Comparison of ENCODE assay signal across 24 cellular contexts in the genomic region with DNA sequence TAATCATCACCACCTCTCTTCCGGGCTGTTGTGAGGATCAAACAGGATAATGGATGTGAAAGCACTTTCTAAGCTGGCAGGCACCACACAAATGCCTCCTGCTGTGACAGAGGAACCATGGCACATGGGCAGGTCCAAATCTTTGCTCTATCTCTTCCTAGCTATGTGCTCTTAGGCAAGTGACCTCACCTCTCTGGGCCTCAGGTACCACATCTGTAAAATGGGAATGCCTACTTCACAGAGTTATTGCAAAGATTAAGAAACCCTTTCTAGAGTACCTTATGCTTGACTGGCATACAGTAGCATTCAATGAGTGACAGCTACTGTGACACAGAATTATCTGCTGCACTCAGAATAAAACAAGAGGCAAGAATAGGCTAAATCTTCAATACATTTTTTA.
"Had no signal": no experiment of that assay in that cellular context is flagged by ENCODE, and none has a peak within 500 bp of the region (broad histone marks: within the 10 kb centered on the region; RNA-seq: fewer than 3 reads in every experiment).

No MANE protein-coding gene starts in this region.

- H3K4me3 Mint-ChIP-seq: mesothelial cell of epicardium; naive thymus-derived CD4-positive, alpha-beta T cell; natural killer cell treated with Interleukin-12 subunit alpha and Interleukin-12 subunit beta and Interleukin-15 and Interleukin-18, amount 100 ng/mL, for 72 hours; stimulated activated effector memory CD8-positive, alpha-beta T cell treated with anti-CD3 and anti-CD28 coated beads, Interleukin-12 subunit alpha, Interleukin-12 subunit beta, amount 100 ng/mL, for 72 hours; stimulated activated naive CD8-positive, alpha-beta T cell treated with anti-CD3 and anti-CD28 coated beads, Interleukin-15, Interleukin-2, amounts not matched to agents 100 ng/mL and 50 ng/mL, for 24 hours; type B pancreatic cell had no signal

- H3K27ac Mint-ChIP-seq: mesothelial cell of epicardium; natural killer cell treated with Interleukin-12 subunit alpha and Interleukin-12 subunit beta and Interleukin-15 and Interleukin-18, amount 100 ng/mL, for 72 hours; stimulated activated effector memory CD8-positive, alpha-beta T cell treated with anti-CD3 and anti-CD28 coated beads, Interleukin-12 subunit alpha, Interleukin-12 subunit beta, amount 100 ng/mL, for 72 hours; stimulated activated naive CD8-positive, alpha-beta T cell treated with anti-CD3 and anti-CD28 coated beads, Interleukin-15, Interleukin-2, amounts not matched to agents 100 ng/mL and 50 ng/mL, for 24 hours; type B pancreatic cell had no signal

- FAIRE-seq: pancreas, small intestine had no signal

- H3K9me3 Mint-ChIP-seq: mesothelial cell of epicardium; natural killer cell treated with Interleukin-12 subunit alpha and Interleukin-12 subunit beta and Interleukin-15 and Interleukin-18, amount 100 ng/mL, for 72 hours; stimulated activated effector memory CD8-positive, alpha-beta T cell treated with anti-CD3 and anti-CD28 coated beads, Interleukin-12 subunit alpha, Interleukin-12 subunit beta, amount 100 ng/mL, for 72 hours; stimulated activated naive CD8-positive, alpha-beta T cell treated with anti-CD3 and anti-CD28 coated beads, Interleukin-15, Interleukin-2, amounts not matched to agents 100 ng/mL and 50 ng/mL, for 24 hours; type B pancreatic cell had no signal

- ATAC-seq: mucosa of descending colon; naive thymus-derived CD4-positive, alpha-beta T cell; natural killer cell treated with Interleukin-12 subunit alpha and Interleukin-12 subunit beta and Interleukin-15 and Interleukin-18, amount 100 ng/mL, for 72 hours; pancreas; right cardiac atrium; stimulated activated effector memory CD8-positive, alpha-beta T cell treated with anti-CD3 and anti-CD28 coated beads, Interleukin-12 subunit alpha, Interleukin-12 subunit beta, amount 100 ng/mL, for 72 hours had no signal

- H3K27ac ChIP-seq: left ventricle myocardium inferior, pancreas, prostate gland, sigmoid colon, spleen, suprapubic skin, tibial nerve, uterus had no signal

- H3K27me3 Mint-ChIP-seq: naive thymus-derived CD4-positive, alpha-beta T cell; natural killer cell treated with Interleukin-12 subunit alpha and Interleukin-12 subunit beta and Interleukin-15 and Interleukin-18, amount 100 ng/mL, for 72 hours; stimulated activated naive CD8-positive, alpha-beta T cell treated with anti-CD3 and anti-CD28 coated beads, Interleukin-15, Interleukin-2, amounts not matched to agents 100 ng/mL and 50 ng/mL, for 24 hours; type B pancreatic cell had no signal

- H3K4me1 Mint-ChIP-seq: mesothelial cell of epicardium; stimulated activated effector memory CD8-positive, alpha-beta T cell treated with anti-CD3 and anti-CD28 coated beads, Interleukin-12 subunit alpha, Interleukin-12 subunit beta, amount 100 ng/mL, for 72 hours had no signal

- H3K27me3 ChIP-seq: pancreas, sigmoid colon, spleen, suprapubic skin, tibial nerve, uterus had no signal

- DNase-seq: hippocampal formation; islet precursor cell; left ventricle myocardium inferior; mucosa of descending colon; naive thymus-derived CD4-positive, alpha-beta T cell; pancreas; posterior cingulate gyrus; retina; right cardiac atrium; sigmoid colon; small intestine; spleen; stimulated activated CD4-positive, alpha-beta T cell treated with anti-CD3 and anti-CD28 coated beads, Interleukin-4, amount 100 ng/mL, for 24 hours; stimulated activated naive CD4-positive, alpha-beta T cell; uterus had no signal

- H3K4me1 ChIP-seq: pancreas, prostate gland, sigmoid colon, uterus had no signal

- H3K36me3 ChIP-seq: uterus had no signal

- H3K9me3 ChIP-seq: left ventricle myocardium inferior, mucosa of descending colon, pancreas, prostate gland, sigmoid colon, spleen, suprapubic skin, tibial nerve, uterus had no signal

- H3K4me3 ChIP-seq: left ventricle myocardium inferior, lung, mucosa of descending colon, pancreas, prostate gland, sigmoid colon, spleen, suprapubic skin, tibial nerve, uterus had no signal
